ENCODE assay signal across 8 cellular contexts in the genomic region with DNA sequence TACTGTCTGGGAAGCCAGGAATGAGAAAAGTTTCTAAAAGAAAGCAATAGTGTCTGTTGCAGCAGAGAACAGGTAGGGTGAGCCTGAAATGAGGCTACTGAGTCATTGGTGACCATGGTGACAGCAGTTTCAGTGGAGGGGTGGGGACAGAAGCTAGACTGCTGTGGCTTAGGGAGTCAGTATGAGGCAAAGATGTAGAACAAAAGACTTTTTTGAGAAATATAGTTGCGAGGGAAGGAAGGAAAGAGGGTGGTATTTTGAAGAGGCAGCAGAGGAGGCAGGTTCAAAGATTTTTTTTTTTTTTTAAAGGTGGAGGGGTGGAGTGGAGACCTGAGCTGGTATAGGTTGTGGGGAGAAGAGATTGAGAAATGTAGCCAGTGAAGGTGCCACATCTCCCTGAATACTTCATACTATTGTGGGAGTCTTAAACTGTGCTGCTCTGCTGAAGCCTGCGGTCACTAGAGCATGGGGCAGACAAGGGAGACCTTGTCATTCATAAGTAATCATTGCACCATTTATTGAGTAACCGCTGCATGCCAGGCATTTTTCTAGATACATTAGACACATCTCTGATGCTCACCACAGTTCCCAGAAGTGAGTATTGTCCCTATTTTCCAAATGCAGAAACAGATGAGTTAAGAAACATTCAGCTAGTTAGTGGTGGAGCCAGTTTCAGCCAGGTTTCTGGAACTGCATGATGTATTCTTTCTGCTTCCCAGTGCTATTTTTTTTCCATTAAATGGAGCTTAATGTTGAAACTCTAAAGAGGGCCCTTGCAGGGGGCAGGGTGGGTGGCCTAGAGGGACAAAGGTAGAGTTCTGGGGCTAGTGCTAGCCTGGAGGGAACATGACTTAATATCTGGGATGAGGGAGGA. TPM values are rescaled to one million over a fixed set of nuclear protein-coding genes. Genes with fewer than 3 reads are reported as not detected.
DNase-seq lines count a peak whose midpoint lies in the region; ATAC-seq and TF ChIP-seq lines count a peak whose summit lies in the region.

No MANE protein-coding gene starts in this region.

- peak; percentile 74 for ATAC-seq in HG03469 (IDR thresholded peaks at IDR 0.05; ENCODE audit: unreplicated experiment)

- H3K27ac Mint-ChIP-seq in chondrocyte (ENCODE audit: unreplicated experiment) = peak overlapping the region; percentile 88

- no peaks in the 10 kb centered on the region for H3K36me3 Mint-ChIP-seq in chondrocyte (ENCODE audit: low read depth)

- H3K27me3 Mint-ChIP-seq in chondrocyte (ENCODE audit: low read depth) = no peaks in the 10 kb centered on the region

- H3K4me1 Mint-ChIP-seq in chondrocyte (ENCODE audit: low read depth) = peaks cover 22% of the 10 kb centered on the region

- no peak overlapping the region for H3K4me3 Mint-ChIP-seq in chondrocyte (ENCODE audit: unreplicated experiment)

- H3K9me3 Mint-ChIP-seq in chondrocyte (ENCODE audit: low read depth) = no peaks in the 10 kb centered on the region

- no peak for TF ChIP-seq CTCF in chondrocyte (IDR thresholded peaks at IDR 0.05)

- peak; percentile 60 for DNase-seq in activated gamma-delta T cell treated with Interleukin-2 at 50 U/mL for 16 hours
- DNase-seq in activated gamma-delta T cell (lab: John Stamatoyannopoulos, UW) = no peak
- DNase-seq in activated CD4-positive, alpha-beta T cell treated with anti-CD3 and anti-CD28 coated beads for 1 hour = peak; percentile 45
- DNase-seq in chondrocyte (ENCODE audit: low spot score) = no peak
- peak; percentile 5 for DNase-seq in occipital lobe (lab: John Stamatoyannopoulos, UW)
- DNase-seq in ureter (ENCODE audit: low spot score) = peak; percentile 57
- DNase-seq in cerebellum (ENCODE audit: low spot score) = no peak

RNA-seq across cellular contexts. Expression of gene STIM1, which starts 49.9 kb away (rescaled TPM):
- 38.5 to 50.7 TPM (median 46.7 TPM) in 3 replicates for total RNA-seq in chondrocyte
- total RNA-seq in occipital lobe = 12.3 TPM
- total RNA-seq in ureter = 71.5 TPM
- total RNA-seq in cerebellum = 25.9 TPM

Comparison
In these comparisons a context has a peak if more than half of its experiments do, and no peak if none do; other contexts are left out.
1. DNase-seq: peak in activated gamma-delta T cell treated with Interleukin-2 at 50 U/mL for 16 hours (single experiment), activated CD4-positive, alpha-beta T cell treated with anti-CD3 and anti-CD28 coated beads for 1 hour (single experiment), occipital lobe (single experiment) and ureter (single experiment); none in activated gamma-delta T cell (single experiment), chondrocyte (single experiment) and cerebellum (single experiment).